In genomic region chr14:99118046-99118721, GRCh38 we compare ENCODE assay signal across 11 cellular contexts.
DNase-seq lines count a peak whose midpoint lies in the region; ATAC-seq, FAIRE-seq and TF ChIP-seq lines count a peak whose summit lies in the region.
"Had no signal": no experiment of that assay in that cellular context is flagged by ENCODE, and none has a peak within 500 bp of the region (broad histone marks: within the 10 kb centered on the region; RNA-seq: fewer than 3 reads in every experiment).

No MANE protein-coding gene starts in this region.

- ATAC-seq in HG02852 (IDR thresholded peaks at IDR 0.05; ENCODE audit: unreplicated experiment), result no peak
- ATAC-seq in HG03469 (IDR thresholded peaks at IDR 0.05; ENCODE audit: unreplicated experiment), result no peak

- H4K20me1 ChIP-seq in H1 (replicated peaks in 1 of 2; ENCODE audit: control insufficient read depth in 1 of 2, insufficient read depth in 2 of 2, low read length in 2 of 2), result no peaks in the 10 kb centered on the region
- no peaks in the 10 kb centered on the region for H4K20me1 ChIP-seq in mammary epithelial cell (ENCODE audit: insufficient read depth, low read length)

- H3K27me3 Mint-ChIP-seq in activated CD4-positive, alpha-beta T cell treated with anti-CD3 and anti-CD28 coated beads, Interleukin-2, amount 10 ng/mL, durations not matched to agents 24 days and 14 days, result peaks cover 42% of the 10 kb centered on the region

- H3K9ac ChIP-seq in H1 (replicated peaks in 1 of 4; ENCODE audit: extremely low read depth in 1 of 4, low read depth in 3 of 4, low read length in 3 of 4) (no peak overlapping the region), mammary epithelial cell (ENCODE audit: insufficient read depth, low read length) (no peak overlapping the region)

- H3K27me3 ChIP-seq in H1 (replicated peaks in 1 of 4; ENCODE audit: control insufficient read depth in 3 of 4, extremely low read depth in 1 of 4, insufficient read depth in 3 of 4, low read length in 3 of 4) (no peaks in the 10 kb centered on the region), mammary epithelial cell (ENCODE audit: insufficient read depth, low read length) (no peaks in the 10 kb centered on the region)

- H3K27ac ChIP-seq in H1 (ENCODE audit: low read depth, low read length) (no peak overlapping the region), mammary epithelial cell (ENCODE audit: insufficient read depth, low read depth, low read length) (no peak overlapping the region)

- H2BK20ac ChIP-seq in H1 (ENCODE audit: low read length), result no peak overlapping the region

- peaks cover 3% of the 10 kb centered on the region for H3K9me3 Mint-ChIP-seq in activated CD4-positive, alpha-beta T cell treated with anti-CD3 and anti-CD28 coated beads, Interleukin-2, amount 10 ng/mL, durations not matched to agents 24 days and 14 days

- H4K91ac ChIP-seq in H1 (replicated peaks; ENCODE audit: insufficient read length, low read length), result peak overlapping the region; percentile 62

- BruUV-seq in mammary epithelial cell (replicated peaks; lab: Mats Ljungman, UMichigan), result no TSS peak

- H4K5ac ChIP-seq in H1 (ENCODE audit: insufficient read length, low read depth, low read length), result no peak overlapping the region

- WGBS in H1 (ENCODE audit: extremely low coverage in 1 of 2, insufficient coverage in 1 of 2, insufficient read length in 1 of 2, insufficient replicate concordance in 2 of 2, low coverage in 1 of 2, low lambda C conversion rate in 2 of 2, missing lambda C conversion rate in 1 of 2), 2 experiments, result 52% methylated on average over 50 of the region's 53 CpGs; no CpG with 5 or more reads in 1 of the 2 experiments
- 58% methylated on average over 44 of the region's 53 CpGs for WGBS in mammary epithelial cell (ENCODE audit: low coverage, missing lambda C conversion rate)

- in situ Hi-C loops in mammary epithelial cell (cut with MboI; ENCODE audit: low sequenced_read_pairs in 2 of 2), result no loop called here

- dilution Hi-C loops in mammary epithelial cell (cut with HindIII; ENCODE audit: low sequenced_read_pairs), result no loop called here

- no peak overlapping the region for H3K14ac ChIP-seq in H1 (ENCODE audit: insufficient read length)

- no peak overlapping the region; the same call in 1 of the 2 replicates for H4K8ac ChIP-seq in H1 (ENCODE audit: extremely low read depth, insufficient read depth, low read length)

- DNase-seq in activated CD4-positive, alpha-beta T cell treated with anti-CD3 and anti-CD28 coated beads, Interleukin-2, amount 10 ng/mL, durations not matched to agents 24 days and 14 days, result no peak
- DNase-seq in activated CD4-positive, alpha-beta T cell treated with anti-CD3 and anti-CD28 coated beads, Interleukin-2, amount 50 U/mL, for 4 hours, result no peak
- DNase-seq in NCI-H524 (lab: John Stamatoyannopoulos, UW), result peak; percentile 97
- peak in 1 of 2 experiments; percentile 49 for DNase-seq in H1 (ENCODE audit: low read depth in 1 of 2, low spot score in 2 of 2)
- DNase-seq in retinal pigment epithelial cell (ENCODE audit: low read depth), result no peak
- no peak for DNase-seq in mammary epithelial cell
- DNase-seq: NCI-H1105 treated with DMSO at 0.1 percent for 48 hours; NCI-H774; stimulated activated naive CD4-positive, alpha-beta T cell treated with Interleukin-2 at 50 U/mL for 16 hours had no signal

- no peak overlapping the region for H3K56ac ChIP-seq in H1 (replicated peaks; ENCODE audit: insufficient read length, low read depth, low read length)

- H3K4ac ChIP-seq in H1 (replicated peaks; ENCODE audit: insufficient read length, low read depth, low read length), result no peak overlapping the region

- H3K9me3 ChIP-seq in H1 (ENCODE audit: insufficient read depth in 2 of 2, low read depth in 1 of 2, low read length in 1 of 2), result no peaks in the 10 kb centered on the region
- H3K9me3 ChIP-seq in mammary epithelial cell (replicated peaks; ENCODE audit: insufficient read depth, low read length), result no peaks in the 10 kb centered on the region

- H3K79me2 ChIP-seq in H1 (ENCODE audit: control insufficient read depth in 1 of 2, insufficient read depth in 2 of 2, low read length in 2 of 2), result no peaks in the 10 kb centered on the region
- no peaks in the 10 kb centered on the region for H3K79me2 ChIP-seq in mammary epithelial cell (ENCODE audit: insufficient read depth, low read length)

- H3K4me1 Mint-ChIP-seq in activated CD4-positive, alpha-beta T cell treated with anti-CD3 and anti-CD28 coated beads, Interleukin-2, amount 10 ng/mL, durations not matched to agents 24 days and 14 days, result peaks cover 3% of the 10 kb centered on the region

- TF ChIP-seq EP300 in H1 (IDR thresholded peaks at IDR 0.05; ENCODE audit: borderline replicate concordance in 1 of 2, low read depth in 2 of 2, low read length in 2 of 2), result no peak

- H3K4me1 ChIP-seq in H1 (replicated peaks in 1 of 4; ENCODE audit: control insufficient read depth in 3 of 4, insufficient read depth in 4 of 4, low read length in 3 of 4) (peaks cover 0 to 4% (median 0%) of the 10 kb centered on the region in 4 experiments; a peak in 2 of 7 replicates), mammary epithelial cell (ENCODE audit: insufficient read depth, low read length) (no peaks in the 10 kb centered on the region)

- no peak overlapping the region for H2BK12ac ChIP-seq in H1 (ENCODE audit: low read depth, low read length)

- H3K18ac ChIP-seq in H1 (ENCODE audit: extremely low read depth, low read length), result 0 out of 2 replicates have a peak overlapping the region, but pooled peaks have one; percentile 43

- H3K23ac ChIP-seq in H1 (ENCODE audit: insufficient read length), result no peak overlapping the region

- H2BK15ac ChIP-seq in H1 (ENCODE audit: low read length), result no peak overlapping the region

- peak overlapping the region; percentile 15 for H3K4me3 Mint-ChIP-seq in activated CD4-positive, alpha-beta T cell treated with anti-CD3 and anti-CD28 coated beads, Interleukin-2, amount 10 ng/mL, durations not matched to agents 24 days and 14 days

- FAIRE-seq in H1 (lab: Jason Lieb, UNC), result no peak

- H3K4me2 ChIP-seq in H1 (ENCODE audit: insufficient read depth in 1 of 2, low read depth in 2 of 2, low read length in 2 of 2), result peak overlapping the region; percentile 60 to 66
- no peak overlapping the region for H3K4me2 ChIP-seq in mammary epithelial cell (ENCODE audit: insufficient read depth, low read depth, low read length)

- H3K27ac Mint-ChIP-seq in activated CD4-positive, alpha-beta T cell treated with anti-CD3 and anti-CD28 coated beads, Interleukin-2, amount 10 ng/mL, durations not matched to agents 24 days and 14 days, result no peak overlapping the region

- H2AK5ac ChIP-seq in H1 (ENCODE audit: low read depth, low read length), result no peak overlapping the region

- no peak overlapping the region for H2BK5ac ChIP-seq in H1 (ENCODE audit: low read depth, low read length)

- intact Hi-C loops in activated CD4-positive, alpha-beta T cell treated with anti-CD3 and anti-CD28 coated beads, Interleukin-2, amount 10 ng/mL, durations not matched to agents 24 days and 14 days (cut with micrococcal nuclease), result no loop called here
- intact Hi-C loops in mammary epithelial cell (cut with micrococcal nuclease), result no loop called here

- TF ChIP-seq CTCF in H1 (IDR thresholded peaks at IDR 0.05; ENCODE audit: control extremely low read depth in 1 of 3, insufficient read depth in 1 of 3, low read depth in 1 of 3, low read length in 3 of 3) (no peak), retinal pigment epithelial cell (conservative IDR thresholded peaks at IDR 0.05; ENCODE audit: low read depth, low read length) (peak; percentile 24), mammary epithelial cell (conservative IDR thresholded peaks at IDR 0.05 in 1 of 2, IDR thresholded peaks at IDR 0.05 in 1 of 2; ENCODE audit: extremely low read depth in 1 of 2, insufficient read depth in 1 of 2, low read depth in 1 of 2, low read length in 2 of 2) (no peak)

- peak in 1 of 2 experiments; percentile 17; a peak in 1 of 4 replicates for TF ChIP-seq RAD21 in H1 (IDR thresholded peaks at IDR 0.05 in 1 of 2, conservative IDR thresholded peaks at IDR 0.05 in 1 of 2; ENCODE audit: low read depth in 2 of 2, low read length in 2 of 2)

- CTCF ChIA-PET in H1 (lab: Charles Lee; ENCODE audit: partially characterized antibody) (interaction anchor here (0.7 to 1.4 kb wide), 9 partner anchors 15 to 150 kb away, joined by 3 to 4 read pairs (median 3); no protein-coding TSS in a partner anchor), mammary epithelial cell (lab: Charles Lee; ENCODE audit: low non-redundant PET) (no interaction called here)

- TF ChIP-seq POLR2A in H1 (IDR thresholded peaks at IDR 0.05; ENCODE audit: control extremely low read depth in 1 of 2, low read depth in 2 of 2, low read length in 2 of 2), result no peak

- H2BK120ac ChIP-seq in H1 (replicated peaks; ENCODE audit: low read depth, low read length), result no peak overlapping the region

- H3K4me3 ChIP-seq in H1 (ENCODE audit: extremely low read depth in 1 of 4, insufficient read depth in 2 of 4, low read depth in 3 of 4, low read length in 4 of 4) (peak overlapping the region in 2 of 4 experiments; percentile 14 to 47; a peak in 5 of 8 replicates), retinal pigment epithelial cell (ENCODE audit: low read length) (no peak overlapping the region), mammary epithelial cell (replicated peaks in 1 of 3; ENCODE audit: insufficient read depth in 1 of 3, low read depth in 2 of 3, low read length in 3 of 3) (no peak overlapping the region)

- no peaks in the 10 kb centered on the region for H3K36me3 Mint-ChIP-seq in activated CD4-positive, alpha-beta T cell treated with anti-CD3 and anti-CD28 coated beads, Interleukin-2, amount 10 ng/mL, durations not matched to agents 24 days and 14 days (ENCODE audit: low read depth)

- POLR2A ChIA-PET in H1 (lab: Charles Lee; ENCODE audit: partially characterized antibody), result interaction anchor here (1.5 kb wide), 1 partner anchor 13 kb away, joined by 4 read pairs; no protein-coding TSS in a partner anchor

- no peaks in the 10 kb centered on the region for H3K79me1 ChIP-seq in H1 (ENCODE audit: low read depth, low read length)

- H3K23me2 ChIP-seq in H1 (ENCODE audit: low read depth, low read length), result no peaks in the 10 kb centered on the region; the same call in 1 of the 2 replicates

- no peaks in the 10 kb centered on the region for H3K36me3 ChIP-seq in H1 (ENCODE audit: control insufficient read depth in 2 of 4, insufficient read depth in 4 of 4, low read length in 3 of 4)
- H3K36me3 ChIP-seq in mammary epithelial cell (ENCODE audit: insufficient read depth, low read length), result no peaks in the 10 kb centered on the region

- H2AFZ ChIP-seq in H1 (ENCODE audit: low read length), result peak overlapping the region; percentile 45; the same call in 1 of the 2 replicates
- H2AFZ ChIP-seq in mammary epithelial cell (ENCODE audit: low read depth, low read length), result no peak overlapping the region

TF ChIP-seq in H1, 55 proteins besides CTCF, POLR2A, EP300 and RAD21 (continues in another document):
- TF ChIP-seq GTF2F1 (IDR thresholded peaks at IDR 0.05; ENCODE audit: borderline replicate concordance, low read depth, low read length), result no peak
- no peak for TF ChIP-seq ASH2L (IDR thresholded peaks at IDR 0.05; ENCODE audit: low read length)
- TF ChIP-seq KDM5A (IDR thresholded peaks at IDR 0.05; ENCODE audit: low read length), result no peak
- TF ChIP-seq CEBPB (IDR thresholded peaks at IDR 0.05; ENCODE audit: low read depth, low read length), result peak; percentile 49

Comparison
In these comparisons a context has a peak if more than half of its experiments do, and no peak if none do; other contexts are left out.
1. DNase-seq: peak in NCI-H524 (2 of 2); none in activated CD4-positive, alpha-beta T cell treated with anti-CD3 and anti-CD28 coated beads, Interleukin-2, amount 10 ng/mL, durations not matched to agents 24 days and 14 days (single experiment), activated CD4-positive, alpha-beta T cell treated with anti-CD3 and anti-CD28 coated beads, Interleukin-2, amount 50 U/mL, for 4 hours (0 of 2), retinal pigment epithelial cell (single experiment) and mammary epithelial cell (single experiment).